In the genomic region with DNA sequence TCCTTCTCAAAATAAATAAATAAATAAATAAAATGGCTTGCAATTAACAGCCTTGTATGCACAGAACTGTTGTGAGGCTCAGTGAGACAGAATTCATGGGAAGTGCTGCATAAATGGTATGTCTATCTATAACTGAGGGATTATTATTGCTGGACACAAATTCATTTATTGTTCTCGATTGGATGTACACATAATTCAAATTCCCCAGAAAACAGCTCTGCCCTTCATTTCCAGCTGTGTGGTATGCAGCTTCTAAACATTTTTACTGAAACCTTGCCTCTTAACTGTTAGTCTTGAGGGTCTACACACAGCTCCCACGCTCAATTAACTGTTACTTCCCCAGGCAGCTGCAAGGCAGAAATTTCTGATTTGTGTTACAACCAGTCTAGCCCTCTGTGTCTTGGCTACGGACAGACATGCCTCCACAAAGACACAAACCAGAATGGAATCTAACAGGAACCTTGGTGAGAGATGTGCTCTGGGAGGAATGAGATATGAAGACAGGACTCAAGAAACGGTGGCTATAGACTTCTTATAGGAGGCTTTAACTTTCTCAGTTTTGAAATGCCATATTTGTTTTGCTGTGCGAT, we compare ENCODE assay signal across 12 cellular contexts.
A peak's percentile ranks its signal among the peaks of the same experiment; 100 is the strongest.
DNase-seq lines count a peak whose midpoint lies in the region; ATAC-seq and TF ChIP-seq lines count a peak whose summit lies in the region.
"Had no signal": no experiment of that assay in that cellular context is flagged by ENCODE, and none has a peak within 500 bp of the region (broad histone marks: within the 10 kb centered on the region; RNA-seq: fewer than 3 reads in every experiment).

No MANE protein-coding gene starts in this region.

- no peaks in the 10 kb centered on the region for H3K79me2 ChIP-seq in hepatocyte

- ATAC-seq in activated naive CD4-positive, alpha-beta T cell treated with anti-CD3 and anti-CD28 coated beads, Interleukin-2, amount 50 U/mL, for 72 hours: peak in 1 of 2 donors; percentile 4
- no peak for ATAC-seq in stimulated activated naive CD8-positive, alpha-beta T cell treated with anti-CD3 and anti-CD28 coated beads, Interleukin-15, amount 100 ng/mL, for 72 hours
- ATAC-seq in gastroesophageal sphincter: no peak

- no peak overlapping the region for H3K4me3 Mint-ChIP-seq in activated naive CD4-positive, alpha-beta T cell treated with anti-CD3 and anti-CD28 coated beads, Interleukin-2, amount 10 ng/mL, durations not matched to agents 7 days and 5 days
- H3K4me3 Mint-ChIP-seq in activated T-helper 1 cell treated with anti-CD3 and anti-CD28 coated beads, Interleukin-12 subunit alpha, Interleukin-12 subunit beta, Interleukin-2, Interleukin-4 antibody, amounts not matched to agents 30 ng/mL and 10 ng/mL and 1 ng/mL, durations not matched to agents 14 hours and 24 hours and 36 hours: peak overlapping the region; percentile 51
- peak overlapping the region in 1 of 2 donors; percentile 39 for H3K4me3 Mint-ChIP-seq in stimulated activated naive CD8-positive, alpha-beta T cell treated with anti-CD3 and anti-CD28 coated beads, Interleukin-15, amount 100 ng/mL, for 72 hours
- H3K4me3 Mint-ChIP-seq: neural crest cell had no signal

- TF ChIP-seq CTCF in hepatocyte (IDR thresholded peaks at IDR 0.05; ENCODE audit: poor library complexity): no peak
- no peak for TF ChIP-seq CTCF in Peyer's patch (IDR thresholded peaks at IDR 0.05)
- TF ChIP-seq CTCF in gastroesophageal sphincter (IDR thresholded peaks at IDR 0.05): no peak

- peaks cover 27% of the 10 kb centered on the region for H3K4me1 ChIP-seq in hepatocyte (ENCODE audit: insufficient read depth)
- H3K4me1 ChIP-seq in Peyer's patch: peaks cover 0 to 21% (median 6%) of the 10 kb centered on the region in 4 donors
- H3K4me1 ChIP-seq in gastroesophageal sphincter: peaks cover 0 to 53% (median 10%) of the 10 kb centered on the region in 3 donors

- no peaks in the 10 kb centered on the region for H3K27me3 Mint-ChIP-seq in activated naive CD4-positive, alpha-beta T cell treated with anti-CD3 and anti-CD28 coated beads, Interleukin-2, amount 10 ng/mL, durations not matched to agents 7 days and 5 days
- H3K27me3 Mint-ChIP-seq in activated T-helper 1 cell treated with anti-CD3 and anti-CD28 coated beads, Interleukin-12 subunit alpha, Interleukin-12 subunit beta, Interleukin-2, Interleukin-4 antibody, amounts not matched to agents 30 ng/mL and 10 ng/mL and 1 ng/mL, durations not matched to agents 14 hours and 24 hours and 36 hours (ENCODE audit: insufficient read depth): peaks cover 8% of the 10 kb centered on the region
- no peaks in the 10 kb centered on the region for H3K27me3 Mint-ChIP-seq in stimulated activated naive CD8-positive, alpha-beta T cell treated with anti-CD3 and anti-CD28 coated beads, Interleukin-15, amount 100 ng/mL, for 72 hours

- no peaks in the 10 kb centered on the region for H4K20me1 ChIP-seq in hepatocyte (ENCODE audit: insufficient read depth, poor library complexity, severe bottlenecking)

- no peak for TF ChIP-seq EP300 in gastroesophageal sphincter (IDR thresholded peaks at IDR 0.05)

- H2AFZ ChIP-seq in hepatocyte: no peak overlapping the region

- CTCF ChIA-PET in activated naive CD4-positive, alpha-beta T cell treated with anti-CD3 and anti-CD28 coated beads, Interleukin-2, amount 10 ng/mL, durations not matched to agents 7 days and 5 days (lab: Charles Lee): interaction anchor here (0.6 kb wide), 2 partner anchors 191 to 194 kb away, joined by 3 read pairs; no protein-coding TSS in a partner anchor

- intact Hi-C loops in activated T-helper 1 cell treated with anti-CD3 and anti-CD28 coated beads, Interleukin-12 subunit alpha, Interleukin-12 subunit beta, Interleukin-2, Interleukin-4 antibody, amounts not matched to agents 30 ng/mL and 10 ng/mL and 1 ng/mL, durations not matched to agents 14 hours and 24 hours and 36 hours (cut with micrococcal nuclease): loop anchor here (1.0 to 5.0 kb wide), 10 partner anchors 8 to 1810 kb away; no protein-coding TSS in a partner anchor

- DNase-seq in activated naive CD4-positive, alpha-beta T cell treated with anti-CD3 and anti-CD28 coated beads, Interleukin-2, amount 50 U/mL, for 72 hours (ENCODE audit: low spot score in 2 of 2): no peak
- no peak for DNase-seq in activated naive CD4-positive, alpha-beta T cell treated with anti-CD3 and anti-CD28 coated beads, Interleukin-2, amount 10 ng/mL, durations not matched to agents 7 days and 5 days
- no peak for DNase-seq in activated T-helper 1 cell treated with anti-CD3 and anti-CD28 coated beads, Interleukin-12 subunit alpha, Interleukin-12 subunit beta, Interleukin-2, Interleukin-4 antibody, amounts not matched to agents 30 ng/mL and 10 ng/mL and 1 ng/mL, durations not matched to agents 14 hours and 24 hours and 36 hours (ENCODE audit: low spot score)
- DNase-seq in hepatocyte (ENCODE audit: low spot score) (no peak), Peyer's patch (no peak), epidermal melanocyte (ENCODE audit: insufficient read length, low spot score) (no peak)
- DNase-seq in stimulated activated naive CD8-positive, alpha-beta T cell treated with anti-CD3 and anti-CD28 coated beads, Interleukin-15, amount 100 ng/mL, for 72 hours: no peak
- DNase-seq: cerebellar nuclear complex, NCI-H1417, NCI-H524 had no signal

- H3K4me1 Mint-ChIP-seq in activated naive CD4-positive, alpha-beta T cell treated with anti-CD3 and anti-CD28 coated beads, Interleukin-2, amount 10 ng/mL, durations not matched to agents 7 days and 5 days: peaks cover 23% of the 10 kb centered on the region
- H3K4me1 Mint-ChIP-seq in activated T-helper 1 cell treated with anti-CD3 and anti-CD28 coated beads, Interleukin-12 subunit alpha, Interleukin-12 subunit beta, Interleukin-2, Interleukin-4 antibody, amounts not matched to agents 30 ng/mL and 10 ng/mL and 1 ng/mL, durations not matched to agents 14 hours and 24 hours and 36 hours (ENCODE audit: low read depth): peaks cover 65% of the 10 kb centered on the region
- peaks cover 69% of the 10 kb centered on the region for H3K4me1 Mint-ChIP-seq in stimulated activated naive CD8-positive, alpha-beta T cell treated with anti-CD3 and anti-CD28 coated beads, Interleukin-15, amount 100 ng/mL, for 72 hours

- H3K4me2 ChIP-seq in hepatocyte: no peak overlapping the region

- H3K36me3 Mint-ChIP-seq in activated naive CD4-positive, alpha-beta T cell treated with anti-CD3 and anti-CD28 coated beads, Interleukin-2, amount 50 U/mL, for 72 hours: peaks cover 0 to 8% of the 10 kb centered on the region in 2 donors
- no peaks in the 10 kb centered on the region for H3K36me3 Mint-ChIP-seq in activated naive CD4-positive, alpha-beta T cell treated with anti-CD3 and anti-CD28 coated beads, Interleukin-2, amount 10 ng/mL, durations not matched to agents 7 days and 5 days
- peaks cover 5% of the 10 kb centered on the region for H3K36me3 Mint-ChIP-seq in activated T-helper 1 cell treated with anti-CD3 and anti-CD28 coated beads, Interleukin-12 subunit alpha, Interleukin-12 subunit beta, Interleukin-2, Interleukin-4 antibody, amounts not matched to agents 30 ng/mL and 10 ng/mL and 1 ng/mL, durations not matched to agents 14 hours and 24 hours and 36 hours (ENCODE audit: low read depth)

- H3K9me3 ChIP-seq in hepatocyte (ENCODE audit: low read depth) (no peaks in the 10 kb centered on the region), Peyer's patch (no peaks in the 10 kb centered on the region), gastroesophageal sphincter (no peaks in the 10 kb centered on the region)

- no peaks in the 10 kb centered on the region for H3K9me3 Mint-ChIP-seq in activated naive CD4-positive, alpha-beta T cell treated with anti-CD3 and anti-CD28 coated beads, Interleukin-2, amount 50 U/mL, for 72 hours
- H3K9me3 Mint-ChIP-seq in activated naive CD4-positive, alpha-beta T cell treated with anti-CD3 and anti-CD28 coated beads, Interleukin-2, amount 10 ng/mL, durations not matched to agents 7 days and 5 days: no peaks in the 10 kb centered on the region
- H3K9me3 Mint-ChIP-seq in activated T-helper 1 cell treated with anti-CD3 and anti-CD28 coated beads, Interleukin-12 subunit alpha, Interleukin-12 subunit beta, Interleukin-2, Interleukin-4 antibody, amounts not matched to agents 30 ng/mL and 10 ng/mL and 1 ng/mL, durations not matched to agents 14 hours and 24 hours and 36 hours: no peaks in the 10 kb centered on the region
- no peaks in the 10 kb centered on the region for H3K9me3 Mint-ChIP-seq in stimulated activated naive CD8-positive, alpha-beta T cell treated with anti-CD3 and anti-CD28 coated beads, Interleukin-15, amount 100 ng/mL, for 72 hours
- H3K9me3 Mint-ChIP-seq: neural crest cell had no signal

- TF ChIP-seq POLR2A in Peyer's patch (IDR thresholded peaks at IDR 0.05) (no peak), gastroesophageal sphincter (IDR thresholded peaks at IDR 0.05) (no peak)

- H3K4me3 ChIP-seq in hepatocyte: no peak overlapping the region
- no peak overlapping the region for H3K4me3 ChIP-seq in Peyer's patch
- H3K4me3 ChIP-seq in gastroesophageal sphincter: no peak overlapping the region

- peak overlapping the region; percentile 69 to 85 for H3K27ac Mint-ChIP-seq in activated naive CD4-positive, alpha-beta T cell treated with anti-CD3 and anti-CD28 coated beads, Interleukin-2, amount 50 U/mL, for 72 hours
- no peak overlapping the region for H3K27ac Mint-ChIP-seq in activated naive CD4-positive, alpha-beta T cell treated with anti-CD3 and anti-CD28 coated beads, Interleukin-2, amount 10 ng/mL, durations not matched to agents 7 days and 5 days
- H3K27ac Mint-ChIP-seq in activated T-helper 1 cell treated with anti-CD3 and anti-CD28 coated beads, Interleukin-12 subunit alpha, Interleukin-12 subunit beta, Interleukin-2, Interleukin-4 antibody, amounts not matched to agents 30 ng/mL and 10 ng/mL and 1 ng/mL, durations not matched to agents 14 hours and 24 hours and 36 hours: peak overlapping the region; percentile 95
- H3K27ac Mint-ChIP-seq in stimulated activated naive CD8-positive, alpha-beta T cell treated with anti-CD3 and anti-CD28 coated beads, Interleukin-15, amount 100 ng/mL, for 72 hours: peak overlapping the region; percentile 88 to 94

- WGBS in hepatocyte (ENCODE audit: low lambda C conversion rate, missing lambda C conversion rate): 60% methylated on average over 5 of the region's 5 CpGs
- 76% methylated on average over 5 of the region's 5 CpGs for WGBS in gastroesophageal sphincter (ENCODE audit: low coverage in 1 of 2), 2 donors

- H3K27ac ChIP-seq in hepatocyte (peak overlapping the region; percentile 74), Peyer's patch (no peak overlapping the region), gastroesophageal sphincter (peak overlapping the region in 1 of 4 donors; percentile 5)

- H3K9me2 ChIP-seq in hepatocyte (replicated peaks; ENCODE audit: insufficient read depth): no peaks in the 10 kb centered on the region

- H3K27me3 ChIP-seq in hepatocyte (no peaks in the 10 kb centered on the region), Peyer's patch (no peaks in the 10 kb centered on the region), gastroesophageal sphincter (no peaks in the 10 kb centered on the region)

- no peaks in the 10 kb centered on the region for H3K36me3 ChIP-seq in hepatocyte (replicated peaks; ENCODE audit: insufficient read depth, low read depth)
- no peaks in the 10 kb centered on the region for H3K36me3 ChIP-seq in Peyer's patch
- no peaks in the 10 kb centered on the region for H3K36me3 ChIP-seq in gastroesophageal sphincter
